ENCODE assay signal across 8 cellular contexts in the genomic region with DNA sequence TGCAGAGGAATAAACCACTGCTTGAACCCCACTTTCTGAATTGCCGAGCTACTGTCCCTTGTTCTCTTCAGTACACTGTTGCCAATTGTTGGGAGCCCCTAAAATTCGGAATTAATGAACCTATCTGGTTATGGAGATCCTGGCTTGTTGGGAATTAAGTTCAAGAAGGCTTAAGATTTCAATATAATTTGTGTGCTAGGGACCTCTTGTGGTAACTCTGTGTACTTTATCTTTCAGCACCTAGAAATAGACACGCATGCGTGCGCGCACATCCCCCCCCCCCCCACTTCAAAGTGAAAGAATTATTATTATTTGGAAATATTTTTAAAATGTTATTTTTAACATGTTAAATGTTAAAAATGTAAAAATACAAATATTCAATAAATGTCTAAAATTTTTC. TPM values are rescaled to one million over a fixed set of nuclear protein-coding genes. Genes with fewer than 3 reads are reported as not detected.
DNase-seq lines count a peak whose midpoint lies in the region; ATAC-seq, FAIRE-seq and TF ChIP-seq lines count a peak whose summit lies in the region.

No MANE protein-coding gene starts in this region.

- H2BK12ac ChIP-seq in H1 (ENCODE audit: low read depth, low read length), result no peak overlapping the region

- CTCF ChIA-PET in H1 (lab: Charles Lee; ENCODE audit: partially characterized antibody), result interaction anchor here (0.7 to 2.2 kb wide), 22 partner anchors 15 to 411 kb away, joined by 3 to 10 read pairs (median 4); no protein-coding TSS in a partner anchor
- CTCF ChIA-PET in activated CD4-positive, alpha-beta memory T cell treated with anti-CD3 and anti-CD28 coated beads for 36 hours (lab: Charles Lee), result interaction anchor here (0.7 to 2.0 kb wide), 8 partner anchors 15 to 1011 kb away, joined by 3 to 10 read pairs (median 4); no protein-coding TSS in a partner anchor

- FAIRE-seq in H1 (lab: Jason Lieb, UNC), result no peak

- no peaks in the 10 kb centered on the region; a peak in 1 of 4 replicates for H3K9me3 ChIP-seq in H1 (ENCODE audit: insufficient read depth in 2 of 2, low read depth in 1 of 2, low read length in 1 of 2)

- H3K4ac ChIP-seq in H1 (replicated peaks; ENCODE audit: insufficient read length, low read depth, low read length), result no peak overlapping the region

- peaks cover 2% of the 10 kb centered on the region; the same call in 1 of the 2 replicates for H3K23me2 ChIP-seq in H1 (ENCODE audit: low read depth, low read length)

- no peak for ATAC-seq in GM21367 (IDR thresholded peaks at IDR 0.05; ENCODE audit: unreplicated experiment)

- H4K5ac ChIP-seq in H1 (ENCODE audit: insufficient read length, low read depth, low read length), result no peak overlapping the region

- H3K4me3 ChIP-seq in H7 (ENCODE audit: insufficient read depth, low read depth, low read length) (no peak overlapping the region), H1 (ENCODE audit: extremely low read depth in 1 of 4, insufficient read depth in 2 of 4, low read depth in 3 of 4, low read length in 4 of 4) (no peak overlapping the region)

- POLR2A ChIA-PET in H1 (lab: Charles Lee; ENCODE audit: partially characterized antibody), result interaction anchor here (0.6 kb wide), 1 partner anchor 48 kb away, joined by 3 read pairs; no protein-coding TSS in a partner anchor
- POLR2A ChIA-PET in activated CD4-positive, alpha-beta memory T cell treated with anti-CD3 and anti-CD28 coated beads for 36 hours (lab: Charles Lee), result no interaction called here

- no peak overlapping the region for H3K14ac ChIP-seq in H1 (ENCODE audit: insufficient read length)

- H3K79me2 ChIP-seq in H1 (ENCODE audit: control insufficient read depth in 1 of 2, insufficient read depth in 2 of 2, low read length in 2 of 2), result no peaks in the 10 kb centered on the region

- H2BK15ac ChIP-seq in H1 (ENCODE audit: low read length), result no peak overlapping the region

- H2BK5ac ChIP-seq in H1 (ENCODE audit: low read depth, low read length), result no peak overlapping the region

- no peak for TF ChIP-seq POLR2A in H1 (IDR thresholded peaks at IDR 0.05; ENCODE audit: control extremely low read depth in 1 of 2, low read depth in 2 of 2, low read length in 2 of 2)

- no peak overlapping the region for H3K23ac ChIP-seq in H1 (ENCODE audit: insufficient read length)

- peak; percentile 78 to 81 for TF ChIP-seq RAD21 in H1 (IDR thresholded peaks at IDR 0.05 in 1 of 2, conservative IDR thresholded peaks at IDR 0.05 in 1 of 2; ENCODE audit: low read depth in 2 of 2, low read length in 2 of 2)

- no peak overlapping the region for H2BK20ac ChIP-seq in H1 (ENCODE audit: low read length)

- intact Hi-C loops in activated CD4-positive, alpha-beta memory T cell treated with anti-CD3 and anti-CD28 coated beads for 36 hours (cut with micrococcal nuclease), result loop anchor here (1.0 to 5.0 kb wide), 2 partner anchors 246 to 1017 kb away; no protein-coding TSS in a partner anchor

- H2AFZ ChIP-seq in H1 (ENCODE audit: low read length), result no peak overlapping the region

- H3K36me3 ChIP-seq in H7 (replicated peaks; ENCODE audit: control insufficient read depth, insufficient read depth, low read length), result no peaks in the 10 kb centered on the region
- no peaks in the 10 kb centered on the region for H3K36me3 ChIP-seq in H1 (ENCODE audit: control insufficient read depth in 2 of 4, insufficient read depth in 4 of 4, low read length in 3 of 4)

- no peaks in the 10 kb centered on the region for H3K79me1 ChIP-seq in H1 (ENCODE audit: low read depth, low read length)

- no peak overlapping the region for H4K91ac ChIP-seq in H1 (replicated peaks; ENCODE audit: insufficient read length, low read length)

- no peaks in the 10 kb centered on the region for H3K9me3 Mint-ChIP-seq in activated CD4-positive, alpha-beta memory T cell treated with anti-CD3 and anti-CD28 coated beads for 36 hours

- no peak overlapping the region for H4K8ac ChIP-seq in H1 (ENCODE audit: extremely low read depth, insufficient read depth, low read length)

- no peak overlapping the region for H3K4me2 ChIP-seq in H1 (ENCODE audit: insufficient read depth in 1 of 2, low read depth in 2 of 2, low read length in 2 of 2)

- no peaks in the 10 kb centered on the region for H3K4me1 Mint-ChIP-seq in activated CD4-positive, alpha-beta memory T cell treated with anti-CD3 and anti-CD28 coated beads for 36 hours (ENCODE audit: low read depth)

- H3K36me3 Mint-ChIP-seq in activated CD4-positive, alpha-beta memory T cell treated with anti-CD3 and anti-CD28 coated beads for 36 hours, result no peaks in the 10 kb centered on the region

- peak in 2 of 3 experiments; percentile 41 to 55; a peak in 2 of 4 replicates for TF ChIP-seq CTCF in H1 (IDR thresholded peaks at IDR 0.05; ENCODE audit: control extremely low read depth in 1 of 3, insufficient read depth in 1 of 3, low read depth in 1 of 3, low read length in 3 of 3)

- no peak overlapping the region for H3K27ac ChIP-seq in H1 (ENCODE audit: low read depth, low read length)

- no peak overlapping the region for H3K27ac Mint-ChIP-seq in activated CD4-positive, alpha-beta memory T cell treated with anti-CD3 and anti-CD28 coated beads for 36 hours

- DNase-seq in CD1c-positive myeloid dendritic cell (ENCODE audit: extremely low spot score), result peak; percentile 60
- peak; percentile 76 for DNase-seq in H7
- DNase-seq in OCI-M1 (lab: John Stamatoyannopoulos, UW), result peak; percentile 58
- DNase-seq in H1 (ENCODE audit: low read depth in 1 of 2, low spot score in 2 of 2), result no peak
- DNase-seq in middle frontal gyrus (ENCODE audit: extremely low spot score, low spot score), result peak; percentile 43
- DNase-seq in activated CD4-positive, alpha-beta memory T cell treated with anti-CD3 and anti-CD28 coated beads for 36 hours, result no peak
- no peak for DNase-seq in GOT3 (lab: John Stamatoyannopoulos, UW)

- no peak for TF ChIP-seq EP300 in H1 (IDR thresholded peaks at IDR 0.05; ENCODE audit: borderline replicate concordance in 1 of 2, low read depth in 2 of 2, low read length in 2 of 2)

- H3K56ac ChIP-seq in H1 (replicated peaks; ENCODE audit: insufficient read length, low read depth, low read length), result no peak overlapping the region

- H3K9ac ChIP-seq in H1 (replicated peaks in 1 of 4; ENCODE audit: extremely low read depth in 1 of 4, low read depth in 3 of 4, low read length in 3 of 4), result no peak overlapping the region; a peak in 1 of 7 replicates

- H3K27me3 Mint-ChIP-seq in activated CD4-positive, alpha-beta memory T cell treated with anti-CD3 and anti-CD28 coated beads for 36 hours, result no peaks in the 10 kb centered on the region

- no peaks in the 10 kb centered on the region for H3K4me1 ChIP-seq in H1 (replicated peaks in 1 of 4; ENCODE audit: control insufficient read depth in 3 of 4, insufficient read depth in 4 of 4, low read length in 3 of 4)

- H3K18ac ChIP-seq in H1 (ENCODE audit: extremely low read depth, low read length), result no peak overlapping the region

- H2AK5ac ChIP-seq in H1 (ENCODE audit: low read depth, low read length), result no peak overlapping the region

- H3K27me3 ChIP-seq in H7 (ENCODE audit: control insufficient read depth, insufficient read depth, low read length), result no peaks in the 10 kb centered on the region
- H3K27me3 ChIP-seq in H1 (replicated peaks in 1 of 4; ENCODE audit: control insufficient read depth in 3 of 4, extremely low read depth in 1 of 4, insufficient read depth in 3 of 4, low read length in 3 of 4), result peaks cover 0 to 1% (median 0%) of the 10 kb centered on the region in 4 experiments; a peak in 1 of 7 replicates

- H4K20me1 ChIP-seq in H1 (replicated peaks in 1 of 2; ENCODE audit: control insufficient read depth in 1 of 2, insufficient read depth in 2 of 2, low read length in 2 of 2), result no peaks in the 10 kb centered on the region

- no peak overlapping the region for H3K4me3 Mint-ChIP-seq in activated CD4-positive, alpha-beta memory T cell treated with anti-CD3 and anti-CD28 coated beads for 36 hours

- no peak overlapping the region for H2BK120ac ChIP-seq in H1 (replicated peaks; ENCODE audit: low read depth, low read length)

- WGBS in H1 (ENCODE audit: extremely low coverage in 1 of 2, insufficient coverage in 1 of 2, insufficient read length in 1 of 2, insufficient replicate concordance in 2 of 2, low coverage in 1 of 2, low lambda C conversion rate in 2 of 2, missing lambda C conversion rate in 1 of 2), 2 experiments, result 11% methylated on average over 6 of the region's 6 CpGs; no CpG with 5 or more reads in 1 of the 2 experiments

TF ChIP-seq in H1, 55 proteins besides CTCF, POLR2A, EP300 and RAD21:
- TF ChIP-seq SAP30 (IDR thresholded peaks at IDR 0.05; ENCODE audit: insufficient read depth, insufficient replicate concordance, low read length) (no peak), NRF1 (IDR thresholded peaks at IDR 0.05; ENCODE audit: low read depth, low read length) (peak; percentile 67), BACH1 (IDR thresholded peaks at IDR 0.05; ENCODE audit: low read length) (no peak)

RNA-seq across cellular contexts. Expression of gene FAM169A, which starts 53.3 kb away (rescaled TPM):
- total RNA-seq in H7 (2014; rRNA removed; shearing (Covaris generic)), result 37.6 and 51.1 TPM in 2 replicates
- 78.7 and 83.1 TPM in 2 replicates for total RNA-seq in H1 (2021; fragmentation: NEBNext Ultra II Directional; extraction: Animal tissue kit (Norgen Biotek cat#: 25700))
- polyA plus RNA-seq in H1 (2011; rRNA removed), result 9.0 and 12.6 TPM in 2 replicates
- 17.4 TPM for polyA plus RNA-seq in H1 (2011; cell fraction: cytosol; rRNA removed)
- polyA plus RNA-seq in H1 (2011; cell fraction: nucleus; rRNA removed), result 13.0 TPM
- polyA plus RNA-seq in H1 (2012, experiment 1 of 2), result 12.2 to 25.3 TPM (median 17.9 TPM) in 4 replicates
- polyA plus RNA-seq in H1 (2012, experiment 2 of 2), result 1.5 TPM
- polyA plus RNA-seq in H1 (2013, experiment 1 of 2), result 29.1 TPM
- polyA plus RNA-seq in H1 (2013, experiment 2 of 2), result 30.1 TPM
- polyA minus RNA-seq in H1 (2011; rRNA and poly(A)+ RNA removed), result 45.6 and 62.0 TPM in 2 replicates
- polyA minus RNA-seq in H1 (2011; cell fraction: cytosol; rRNA and poly(A)+ RNA removed), result 30.0 TPM
- 59.1 TPM for polyA minus RNA-seq in H1 (2011; cell fraction: nucleus; rRNA and poly(A)+ RNA removed)
- total RNA-seq in activated CD4-positive, alpha-beta memory T cell treated with anti-CD3 and anti-CD28 coated beads for 36 hours, result 10 to 100 TPM in 1 of 2 experiments, 1 to 10 TPM in 1; 9.0 to 10.4 TPM

Comparison
In these comparisons a context has a peak if more than half of its experiments do, and no peak if none do; other contexts are left out.
1. DNase-seq: peak in CD1c-positive myeloid dendritic cell (single experiment), H7 (single experiment), OCI-M1 (single experiment) and middle frontal gyrus (single experiment); none in H1 (0 of 2), activated CD4-positive, alpha-beta memory T cell treated with anti-CD3 and anti-CD28 coated beads for 36 hours (single experiment) and GOT3 (single experiment).